Comparison of ENCODE assay signal across 18 cellular contexts in the genomic region with DNA sequence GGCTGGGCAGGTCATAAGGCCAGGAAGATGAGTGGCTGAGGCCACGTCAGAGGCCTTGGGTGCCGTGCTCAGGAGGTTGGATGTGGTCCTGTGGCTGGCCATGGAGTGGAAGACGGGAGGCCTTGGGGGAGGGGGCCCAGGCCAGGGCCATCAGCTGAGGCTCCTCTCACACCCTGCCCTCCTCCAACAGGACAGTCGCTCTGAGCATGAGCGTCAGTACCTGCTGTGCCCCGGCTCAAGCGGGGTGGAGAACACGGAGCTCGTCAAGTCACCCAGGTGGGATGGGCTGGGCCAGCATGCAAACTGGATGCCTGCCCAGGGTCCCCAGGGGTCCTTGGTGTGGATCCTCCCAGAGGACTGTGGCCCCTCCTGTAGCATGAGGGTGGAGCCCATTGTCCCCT. TPM values are rescaled to one million over a fixed set of nuclear protein-coding genes. Genes with fewer than 3 reads are reported as not detected.
DNase-seq lines count a peak whose midpoint lies in the region; ATAC-seq, FAIRE-seq and TF ChIP-seq lines count a peak whose summit lies in the region.
"Had no signal": no experiment of that assay in that cellular context is flagged by ENCODE, and none has a peak within 500 bp of the region (broad histone marks: within the 10 kb centered on the region; RNA-seq: fewer than 3 reads in every experiment).

No MANE protein-coding gene starts in this region.

- H3K9me3 Mint-ChIP-seq in activated T-cell treated with anti-CD3 and anti-CD28 coated beads, Interleukin-2, amount 50 U/mL, for 24 hours, result no peaks in the 10 kb centered on the region
- H3K9me3 Mint-ChIP-seq in stimulated activated effector memory CD8-positive, alpha-beta T cell treated with anti-CD3 and anti-CD28 coated beads, Interleukin-12 subunit alpha, Interleukin-12 subunit beta, amount 100 ng/mL, for 72 hours, result no peaks in the 10 kb centered on the region

- no peak for FAIRE-seq in HepG2 (lab: Jason Lieb, UNC)
- FAIRE-seq: GM12878, GM18507, HTR-8/SVneo had no signal

- TSS peak; percentile 6 for BruUV-seq in HepG2 (replicated peaks; lab: Mats Ljungman, UMichigan)

- H3K4me2 ChIP-seq in HepG2 (ENCODE audit: low read depth, low read length), result no peak overlapping the region

- no peak overlapping the region for H3K27ac Mint-ChIP-seq in activated T-cell treated with anti-CD3 and anti-CD28 coated beads, Interleukin-2, amount 50 U/mL, for 24 hours
- peak overlapping the region; percentile 43 for H3K27ac Mint-ChIP-seq in stimulated activated effector memory CD8-positive, alpha-beta T cell treated with anti-CD3 and anti-CD28 coated beads, Interleukin-12 subunit alpha, Interleukin-12 subunit beta, amount 100 ng/mL, for 72 hours

- no peaks in the 10 kb centered on the region for H3K27me3 ChIP-seq in HepG2 (ENCODE audit: control insufficient read depth in 1 of 2, insufficient read depth in 2 of 2, low read length in 2 of 2)

- POLR2A ChIA-PET in RWPE1 (lab: Yijun Ruan, JAX; ENCODE audit: low non-redundant PET) (no interaction called here), HepG2 (lab: Yijun Ruan, JAX) (no interaction called here)

- H3K9ac ChIP-seq in HepG2 (ENCODE audit: insufficient read depth, low read depth, low read length), result no peak overlapping the region

- H3K4me3 Mint-ChIP-seq in activated T-cell treated with anti-CD3 and anti-CD28 coated beads, Interleukin-2, amount 50 U/mL, for 24 hours, result no peak overlapping the region
- no peak overlapping the region for H3K4me3 Mint-ChIP-seq in stimulated activated effector memory CD8-positive, alpha-beta T cell treated with anti-CD3 and anti-CD28 coated beads, Interleukin-12 subunit alpha, Interleukin-12 subunit beta, amount 100 ng/mL, for 72 hours

- no peak for TF ChIP-seq RAD21 in HepG2 (CRISPR knock-in tag; IDR thresholded peaks at IDR 0.05)

- H3K4me1 Mint-ChIP-seq in activated T-cell treated with anti-CD3 and anti-CD28 coated beads, Interleukin-2, amount 50 U/mL, for 24 hours (ENCODE audit: low read depth), result peaks cover 11% of the 10 kb centered on the region
- peaks cover 13% of the 10 kb centered on the region for H3K4me1 Mint-ChIP-seq in stimulated activated effector memory CD8-positive, alpha-beta T cell treated with anti-CD3 and anti-CD28 coated beads, Interleukin-12 subunit alpha, Interleukin-12 subunit beta, amount 100 ng/mL, for 72 hours

- 96% methylated on average over 9 of the region's 9 CpGs for WGBS in HepG2 (ENCODE audit: low lambda C conversion rate)

- TF ChIP-seq EP300 in HepG2 (IDR thresholded peaks at IDR 0.05; ENCODE audit: low read depth in 2 of 2, low read length in 2 of 2) (no peak), HepG2 (CRISPR knock-in tag; IDR thresholded peaks at IDR 0.05; ENCODE audit: borderline replicate concordance) (no peak)

- H3K36me3 ChIP-seq in HepG2 (replicated peaks in 1 of 2; ENCODE audit: control insufficient read depth in 1 of 2, insufficient read depth in 2 of 2, low read length in 2 of 2), result peaks cover 62 to 96% of the 10 kb centered on the region in 2 experiments

- CTCF ChIA-PET in RWPE1 (lab: Yijun Ruan, JAX) (no interaction called here), HepG2 (lab: Yijun Ruan, JAX; ENCODE audit: low intra/inter-chr PET ratio, low total read pairs) (no interaction called here)

- intact Hi-C loops in HepG2 (cut with micrococcal nuclease; ENCODE audit: unreplicated experiment), result no loop called here

- H3K79me2 ChIP-seq in HepG2 (ENCODE audit: insufficient read depth, low read length), result peaks cover 4% of the 10 kb centered on the region

- H3K4me3 ChIP-seq in HepG2 (replicated peaks in 1 of 3; ENCODE audit: insufficient read depth in 1 of 3, low read depth in 2 of 3, low read length in 3 of 3), result no peak overlapping the region
- H3K4me3 ChIP-seq: GM12878 had no signal

- peaks cover 91% of the 10 kb centered on the region for H3K36me3 Mint-ChIP-seq in activated T-cell treated with anti-CD3 and anti-CD28 coated beads, Interleukin-2, amount 50 U/mL, for 24 hours (ENCODE audit: low read depth)
- peaks cover 100% of the 10 kb centered on the region for H3K36me3 Mint-ChIP-seq in stimulated activated effector memory CD8-positive, alpha-beta T cell treated with anti-CD3 and anti-CD28 coated beads, Interleukin-12 subunit alpha, Interleukin-12 subunit beta, amount 100 ng/mL, for 72 hours

- TF ChIP-seq CTCF in RWPE1 (conservative IDR thresholded peaks at IDR 0.05; ENCODE audit: low read depth) (no peak), HepG2 (CRISPR knock-in tag; IDR thresholded peaks at IDR 0.05) (no peak)

- no peaks in the 10 kb centered on the region for H3K27me3 Mint-ChIP-seq in activated T-cell treated with anti-CD3 and anti-CD28 coated beads, Interleukin-2, amount 50 U/mL, for 24 hours

- H4K20me1 ChIP-seq in HepG2 (ENCODE audit: insufficient read depth, low read length), result peaks cover 13% of the 10 kb centered on the region; the same call in 1 of the 2 replicates

- H3K4me1 ChIP-seq in HepG2 (ENCODE audit: insufficient read depth, low read length), result 0 out of 2 replicates have a peak, but pooled peaks cover 7% of the 10 kb centered on the region

- in situ Hi-C loops in HepG2 (cut with HindIII; ENCODE audit: extremely low pct_ligation_motif_present, low pct_unique_long_range_greater_than_20kb), result no loop called here

- DNase-seq in activated T-cell treated with anti-CD3 and anti-CD28 coated beads, Interleukin-2, amount 50 U/mL, for 24 hours, result peak; percentile 22
- DNase-seq in activated T-cell treated with anti-CD3 and anti-CD28 coated beads for 4 hours, result no peak
- no peak for DNase-seq in RWPE1 (ENCODE audit: low spot score)
- no peak for DNase-seq in HepG2 (ENCODE audit: low spot score)
- no peak for DNase-seq in stimulated activated effector memory CD8-positive, alpha-beta T cell treated with anti-CD3 and anti-CD28 coated beads, Interleukin-12 subunit alpha, Interleukin-12 subunit beta, amount 100 ng/mL, for 72 hours (ENCODE audit: low spot score in 2 of 2)
- no peak for DNase-seq in hepatic stellate cell (ENCODE audit: low spot score)
- DNase-seq: C1 segment of cervical spinal cord, DND-41, GDM1, HCEC 1CT, NCI-H187 treated with DMSO at 0.1 percent for 48 hours, NCI-H345, NCI-H526 had no signal

- no peaks in the 10 kb centered on the region for H3K9me3 ChIP-seq in HepG2 (ENCODE audit: low read length)

- no peak overlapping the region for H2AFZ ChIP-seq in HepG2 (ENCODE audit: low read length)

- H3K27ac ChIP-seq in RWPE1 (peak overlapping the region; percentile 10; the same call in 1 of the 2 replicates), HepG2 (ENCODE audit: extremely low read length, insufficient read depth, low read length) (no peak overlapping the region)
- H3K27ac ChIP-seq: HL-60 had no signal

- TF ChIP-seq POLR2A in HepG2 (IDR thresholded peaks at IDR 0.05; ENCODE audit: insufficient read depth in 1 of 2, low read depth in 2 of 2, low read length in 2 of 2), result no peak
- no peak for TF ChIP-seq POLR2A in GM18505 (IDR thresholded peaks at IDR 0.05; ENCODE audit: borderline replicate concordance, extremely low read depth, insufficient read depth, insufficient read length)

- ATAC-seq in HepG2 (peak; percentile 5; the same call in 2 of the 3 replicates), GM18505 (IDR thresholded peaks at IDR 0.05; ENCODE audit: unreplicated experiment) (no peak)
- no peak for ATAC-seq in stimulated activated effector memory CD8-positive, alpha-beta T cell treated with anti-CD3 and anti-CD28 coated beads, Interleukin-12 subunit alpha, Interleukin-12 subunit beta, amount 100 ng/mL, for 72 hours
- ATAC-seq: GM12878 had no signal

RNA-seq across cellular contexts. Expression of a gene that starts 19.2 kb away (rescaled TPM):
- total RNA-seq in HepG2 (2016; rRNA removed; fragmentation: Illumina TruSeq; extraction: Trizol), result 94.8 and 135 TPM in 2 replicates
- total RNA-seq in HepG2 (2016; cell fraction: cytosol; rRNA removed; fragmentation: Illumina TruSeq; extraction: Trizol; ENCODE audit: low read depth), result 40.5 and 40.7 TPM in 2 replicates
- total RNA-seq in HepG2 (2016; cell fraction: insoluble cytoplasmic fraction; rRNA removed; fragmentation: Illumina TruSeq; extraction: Trizol), result 93.2 and 125 TPM in 2 replicates
- total RNA-seq in HepG2 (2016; cell fraction: membrane; rRNA removed; fragmentation: Illumina TruSeq; extraction: Trizol), result 103 and 106 TPM in 2 replicates
- total RNA-seq in HepG2 (2016; cell fraction: nucleus; rRNA removed; fragmentation: Illumina TruSeq; extraction: Trizol), result 115 and 134 TPM in 2 replicates
- polyA plus RNA-seq in HepG2 (2011; rRNA removed), result 262 and 280 TPM in 2 replicates
- 132 and 169 TPM in 2 replicates for polyA plus RNA-seq in HepG2 (2011; cell fraction: cytosol; rRNA removed)
- 753 and 830 TPM in 2 replicates for polyA plus RNA-seq in HepG2 (2011; cell fraction: nucleus; rRNA removed)
- polyA plus RNA-seq in HepG2 (2012), result 105 and 114 TPM in 2 replicates
- polyA plus RNA-seq in HepG2 (2016; cell fraction: cytosol; fragmentation: Illumina TruSeq; extraction: Trizol; ENCODE audit: low read depth), result 31.3 and 37.9 TPM in 2 replicates
- 94.5 and 105 TPM in 2 replicates for polyA plus RNA-seq in HepG2 (2016; cell fraction: insoluble cytoplasmic fraction; fragmentation: Illumina TruSeq; extraction: Trizol; ENCODE audit: low read depth)
- 62.4 and 65.8 TPM in 2 replicates for polyA plus RNA-seq in HepG2 (2016; cell fraction: membrane; fragmentation: Illumina TruSeq; extraction: Trizol; ENCODE audit: low read depth)
- polyA plus RNA-seq in HepG2 (2016; cell fraction: nucleus; fragmentation: Illumina TruSeq; extraction: Trizol; ENCODE audit: insufficient read depth, low read depth), result 279 and 292 TPM in 2 replicates
- polyA minus RNA-seq in HepG2 (2011; rRNA and poly(A)+ RNA removed; ENCODE audit: low replicate concordance), result 472 and 743 TPM in 2 replicates
- polyA minus RNA-seq in HepG2 (2011; cell fraction: cytosol; rRNA and poly(A)+ RNA removed), result 96.6 and 110 TPM in 2 replicates
- 279 and 332 TPM in 2 replicates for polyA minus RNA-seq in HepG2 (2011; cell fraction: nucleus; rRNA and poly(A)+ RNA removed)

RNA-seq across cellular contexts. Expression of a gene that starts 58.0 kb away (rescaled TPM):
- 59.0 and 76.7 TPM in 2 replicates for total RNA-seq in HepG2 (2016; rRNA removed; fragmentation: Illumina TruSeq; extraction: Trizol)
- total RNA-seq in HepG2 (2016; cell fraction: cytosol; rRNA removed; fragmentation: Illumina TruSeq; extraction: Trizol; ENCODE audit: low read depth), result 20.7 and 23.8 TPM in 2 replicates
- 60.0 and 73.9 TPM in 2 replicates for total RNA-seq in HepG2 (2016; cell fraction: insoluble cytoplasmic fraction; rRNA removed; fragmentation: Illumina TruSeq; extraction: Trizol)
- total RNA-seq in HepG2 (2016; cell fraction: membrane; rRNA removed; fragmentation: Illumina TruSeq; extraction: Trizol), result 44.0 and 46.8 TPM in 2 replicates
- total RNA-seq in HepG2 (2016; cell fraction: nucleus; rRNA removed; fragmentation: Illumina TruSeq; extraction: Trizol), result 34.8 and 41.9 TPM in 2 replicates
- polyA plus RNA-seq in HepG2 (2011; rRNA removed), result 67.5 and 78.9 TPM in 2 replicates
- 60.0 and 71.4 TPM in 2 replicates for polyA plus RNA-seq in HepG2 (2011; cell fraction: cytosol; rRNA removed)
- 32.2 and 35.4 TPM in 2 replicates for polyA plus RNA-seq in HepG2 (2011; cell fraction: nucleus; rRNA removed)
- polyA plus RNA-seq in HepG2 (2012), result 42.9 and 53.6 TPM in 2 replicates
- polyA plus RNA-seq in HepG2 (2016; cell fraction: cytosol; fragmentation: Illumina TruSeq; extraction: Trizol; ENCODE audit: low read depth), result 9.2 and 11.4 TPM in 2 replicates
- 89.8 and 91.4 TPM in 2 replicates for polyA plus RNA-seq in HepG2 (2016; cell fraction: insoluble cytoplasmic fraction; fragmentation: Illumina TruSeq; extraction: Trizol; ENCODE audit: low read depth)
- polyA plus RNA-seq in HepG2 (2016; cell fraction: membrane; fragmentation: Illumina TruSeq; extraction: Trizol; ENCODE audit: low read depth), result 27.9 and 34.0 TPM in 2 replicates
- polyA plus RNA-seq in HepG2 (2016; cell fraction: nucleus; fragmentation: Illumina TruSeq; extraction: Trizol; ENCODE audit: insufficient read depth, low read depth), result 73.8 and 74.1 TPM in 2 replicates
- polyA minus RNA-seq in HepG2 (2011; rRNA and poly(A)+ RNA removed; ENCODE audit: low replicate concordance), result 12.4 and 45.2 TPM in 2 replicates
- 55.0 and 56.7 TPM in 2 replicates for polyA minus RNA-seq in HepG2 (2011; cell fraction: cytosol; rRNA and poly(A)+ RNA removed)
- polyA minus RNA-seq in HepG2 (2011; cell fraction: nucleus; rRNA and poly(A)+ RNA removed), result 52.0 and 54.7 TPM in 2 replicates
